ENCODE assay signal across 11 cellular contexts in the genomic region with DNA sequence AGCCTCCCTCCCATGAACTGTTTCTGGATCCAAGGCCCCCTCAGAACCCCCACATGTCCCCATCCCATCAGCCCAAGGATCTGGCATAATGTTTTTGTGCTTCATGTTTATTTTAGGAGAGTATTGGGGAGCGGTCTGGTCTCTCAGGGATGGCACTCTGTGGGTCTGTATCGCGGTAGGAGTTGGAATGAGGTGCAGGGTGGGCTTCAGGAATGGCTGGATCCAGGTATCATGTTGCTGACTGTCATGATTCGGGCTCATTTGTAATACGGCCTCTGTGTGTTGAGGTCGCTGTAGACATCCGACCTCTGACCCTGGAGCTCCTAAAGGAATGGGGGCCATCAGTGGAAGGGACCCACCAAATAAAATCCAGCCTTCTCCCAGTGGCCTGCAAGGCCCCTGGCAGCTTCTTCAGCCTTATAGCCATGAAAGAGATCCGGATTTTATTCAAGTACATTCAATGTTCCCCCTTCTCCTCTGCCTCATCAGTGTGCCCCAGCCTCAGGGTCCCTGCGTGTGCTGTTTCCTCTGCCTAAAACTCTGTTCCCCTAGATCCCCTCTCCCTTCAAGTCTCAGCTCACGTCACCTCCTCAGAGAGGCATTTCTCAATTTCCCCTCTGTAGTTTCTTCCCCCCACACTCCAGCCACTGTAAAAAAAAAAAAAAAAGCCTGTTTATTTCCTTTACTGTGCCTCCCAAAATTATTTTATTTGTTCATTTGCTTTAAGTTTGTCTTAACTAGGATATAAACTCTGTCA. TPM values are rescaled to one million over a fixed set of nuclear protein-coding genes. Genes with fewer than 3 reads are reported as not detected.
A peak's percentile ranks its signal among the peaks of the same experiment; 100 is the strongest.
DNase-seq lines count a peak whose midpoint lies in the region; ATAC-seq and TF ChIP-seq lines count a peak whose summit lies in the region.
"Had no signal": no experiment of that assay in that cellular context is flagged by ENCODE, and none has a peak within 500 bp of the region (broad histone marks: within the 10 kb centered on the region; RNA-seq: fewer than 3 reads in every experiment).

No MANE protein-coding gene starts in this region.

- no peak overlapping the region for H3K9ac ChIP-seq in OCI-LY3 (ENCODE audit: low read length)

- H3K79me2 ChIP-seq in OCI-LY3 (ENCODE audit: low read length) = peaks cover 15% of the 10 kb centered on the region

- H3K4me2 ChIP-seq in OCI-LY3 (ENCODE audit: low read length) = peak overlapping the region; percentile 91; the same call in 1 of the 2 replicates

- H3K4me3 Mint-ChIP-seq in activated CD4-positive, alpha-beta T cell treated with anti-CD3 and anti-CD28 coated beads for 36 hours = no peak overlapping the region
- H3K4me3 Mint-ChIP-seq in stimulated activated memory B cell treated with anti-CD40 and anti-IgM and Interleukin-4, amounts not matched to agents 10 μg/mL and 1 μg/mL and 100 μg/mL, for 72 hours = peak overlapping the region; percentile 13

- no peak for TF ChIP-seq POLR2A in esophagus muscularis mucosa (IDR thresholded peaks at IDR 0.05; ENCODE audit: low read depth)

- POLR2A ChIA-PET in activated CD4-positive, alpha-beta T cell treated with anti-CD3 and anti-CD28 coated beads for 36 hours (lab: Charles Lee) = no interaction called here

- H4K20me1 ChIP-seq in OCI-LY3 (ENCODE audit: insufficient read depth, low read length) = no peaks in the 10 kb centered on the region

- H3K4me3 ChIP-seq in OCI-LY3 (ENCODE audit: low read length) (no peak overlapping the region), esophagus muscularis mucosa (no peak overlapping the region)

- no peaks in the 10 kb centered on the region for H3K36me3 ChIP-seq in OCI-LY3 (replicated peaks; ENCODE audit: low read depth, low read length)
- no peaks in the 10 kb centered on the region for H3K36me3 ChIP-seq in esophagus muscularis mucosa

- no peaks in the 10 kb centered on the region for H3K27me3 Mint-ChIP-seq in activated CD4-positive, alpha-beta T cell treated with anti-CD3 and anti-CD28 coated beads for 36 hours
- no peaks in the 10 kb centered on the region for H3K27me3 Mint-ChIP-seq in stimulated activated memory B cell treated with anti-CD40 and anti-IgM and Interleukin-4, amounts not matched to agents 10 μg/mL and 1 μg/mL and 100 μg/mL, for 72 hours

- no peaks in the 10 kb centered on the region for H3K9me3 Mint-ChIP-seq in activated CD4-positive, alpha-beta T cell treated with anti-CD3 and anti-CD28 coated beads for 36 hours (ENCODE audit: low read depth)
- no peaks in the 10 kb centered on the region for H3K9me3 Mint-ChIP-seq in stimulated activated memory B cell treated with anti-CD40 and anti-IgM and Interleukin-4, amounts not matched to agents 10 μg/mL and 1 μg/mL and 100 μg/mL, for 72 hours

- H3K27ac ChIP-seq in OCI-LY3 (ENCODE audit: low read length) (peak overlapping the region; percentile 32; the same call in 1 of the 2 replicates), esophagus muscularis mucosa (replicated peaks in 1 of 4) (peak overlapping the region; percentile 53 to 94 (median 75))

- intact Hi-C loops in activated CD4-positive, alpha-beta T cell treated with anti-CD3 and anti-CD28 coated beads for 36 hours (cut with DNase I, micrococcal nuclease) = no loop called here
- intact Hi-C loops in esophagus muscularis mucosa (cut with DNase I) = no loop called here

- peak overlapping the region; percentile 66 for H3K27ac Mint-ChIP-seq in activated CD4-positive, alpha-beta T cell treated with anti-CD3 and anti-CD28 coated beads for 36 hours
- H3K27ac Mint-ChIP-seq in stimulated activated memory B cell treated with anti-CD40 and anti-IgM and Interleukin-4, amounts not matched to agents 10 μg/mL and 1 μg/mL and 100 μg/mL, for 72 hours = peak overlapping the region; percentile 99

- H3K4me1 Mint-ChIP-seq in activated CD4-positive, alpha-beta T cell treated with anti-CD3 and anti-CD28 coated beads for 36 hours = peaks cover 51% of the 10 kb centered on the region
- H3K4me1 Mint-ChIP-seq in stimulated activated memory B cell treated with anti-CD40 and anti-IgM and Interleukin-4, amounts not matched to agents 10 μg/mL and 1 μg/mL and 100 μg/mL, for 72 hours = peaks cover 78% of the 10 kb centered on the region

- CTCF ChIA-PET in activated CD4-positive, alpha-beta T cell treated with anti-CD3 and anti-CD28 coated beads for 36 hours (lab: Charles Lee) = interaction anchor here (0.6 to 1.1 kb wide), 2 partner anchors 26 to 34 kb away, joined by 3 read pairs; no protein-coding TSS in a partner anchor

- peaks cover 55% of the 10 kb centered on the region for H3K4me1 ChIP-seq in OCI-LY3 (ENCODE audit: low read length)
- H3K4me1 ChIP-seq in esophagus muscularis mucosa = peaks cover 4 to 48% (median 42%) of the 10 kb centered on the region in 4 donors

- TF ChIP-seq CTCF in OCI-LY3 (IDR thresholded peaks at IDR 0.05; ENCODE audit: low read depth, low read length) (no peak), esophagus muscularis mucosa (IDR thresholded peaks at IDR 0.05) (no peak), omental fat pad (IDR thresholded peaks at IDR 0.05) (no peak)

- no peak overlapping the region for H2AFZ ChIP-seq in OCI-LY3 (ENCODE audit: low read depth, low read length)

- H3K36me3 Mint-ChIP-seq in activated CD4-positive, alpha-beta T cell treated with anti-CD3 and anti-CD28 coated beads for 36 hours (ENCODE audit: low read depth) = peaks cover 4% of the 10 kb centered on the region
- peaks cover 8% of the 10 kb centered on the region for H3K36me3 Mint-ChIP-seq in stimulated activated memory B cell treated with anti-CD40 and anti-IgM and Interleukin-4, amounts not matched to agents 10 μg/mL and 1 μg/mL and 100 μg/mL, for 72 hours

- WGBS in esophagus muscularis mucosa = 89% methylated on average over 7 of the region's 10 CpGs

- no peak for DNase-seq in activated CD4-positive, alpha-beta T cell treated with anti-CD3 and anti-CD28 coated beads for 36 hours
- no peak for DNase-seq in activated CD4-positive, alpha-beta T cell treated with anti-CD3 and anti-CD28 coated beads, Interleukin-2, amount 50 U/mL, for 4 hours
- DNase-seq in esophagus muscularis mucosa (ENCODE audit: extremely low spot score) = no peak
- no peak for DNase-seq in HCEC 1CT
- no peak for DNase-seq in omental fat pad (ENCODE audit: low spot score)
- DNase-seq: NCI-H1105 treated with DMSO at 0.1 percent for 48 hours had no signal

- H3K9me3 ChIP-seq in OCI-LY3 (ENCODE audit: insufficient read depth, low read length) (no peaks in the 10 kb centered on the region), esophagus muscularis mucosa (no peaks in the 10 kb centered on the region)
- H3K9me3 ChIP-seq: A549 had no signal

- TF ChIP-seq EP300 in esophagus muscularis mucosa (IDR thresholded peaks at IDR 0.05) = no peak

- ATAC-seq in activated CD4-positive, alpha-beta T cell treated with anti-CD3 and anti-CD28 coated beads for 36 hours = no peak
- no peak for ATAC-seq in stimulated activated memory B cell treated with anti-CD40 and anti-IgM and Interleukin-4, amounts not matched to agents 10 μg/mL and 1 μg/mL and 100 μg/mL, for 72 hours
- ATAC-seq in GM21360 (IDR thresholded peaks at IDR 0.05; ENCODE audit: unreplicated experiment) = no peak
- ATAC-seq in omental fat pad (ENCODE audit: low FRiP score) = no peak

- H3K27me3 ChIP-seq in OCI-LY3 (ENCODE audit: low read depth, low read length) = no peaks in the 10 kb centered on the region
- H3K27me3 ChIP-seq in esophagus muscularis mucosa = no peaks in the 10 kb centered on the region

RNA-seq across cellular contexts. Expression of gene HCST, which starts 2.2 kb away (rescaled TPM):
- 10 to 100 TPM; 27.0 to 32.7 TPM for total RNA-seq in activated CD4-positive, alpha-beta T cell treated with anti-CD3 and anti-CD28 coated beads for 36 hours
- total RNA-seq in esophagus muscularis mucosa = 10 to 100 TPM in 1 of 4 donors, 1 to 10 TPM in 1, not detected in 2; 3.7 to 14.6 TPM
- total RNA-seq in omental fat pad = 10 to 100 TPM in 2 of 4 donors, 1 to 10 TPM in 2; 7.6 to 57.0 (median 13.3) TPM
- total RNA-seq: occipital lobe had no signal

RNA-seq across cellular contexts. Expression of gene TYROBP, which starts 3.6 kb away (rescaled TPM):
- total RNA-seq in activated CD4-positive, alpha-beta T cell treated with anti-CD3 and anti-CD28 coated beads for 36 hours = not detected
- total RNA-seq in esophagus muscularis mucosa (100 to 1,000 TPM in 1 of 4 donors, 10 to 100 TPM in 3; 47.1 to 145 (median 50.7) TPM), omental fat pad (100 to 1,000 TPM; 171 to 490 (median 280) TPM)

RNA-seq across cellular contexts. Expression of gene NFKBID, which starts 4.2 kb away (rescaled TPM):
- total RNA-seq in activated CD4-positive, alpha-beta T cell treated with anti-CD3 and anti-CD28 coated beads for 36 hours = 10 to 100 TPM; 60.1 TPM
- total RNA-seq in esophagus muscularis mucosa (1 to 10 TPM; 2.5 to 6.2 (median 5.3) TPM), omental fat pad (10 to 100 TPM in 3 of 4 donors, 1 to 10 TPM in 1; 7.4 to 52.7 (median 15.5) TPM)

RNA-seq across cellular contexts. Expression of gene LRFN3, which starts 31.7 kb away (rescaled TPM):
- total RNA-seq in activated CD4-positive, alpha-beta T cell treated with anti-CD3 and anti-CD28 coated beads for 36 hours = 1 to 10 TPM; 7.8 to 8.3 TPM
- total RNA-seq in esophagus muscularis mucosa (10 to 100 TPM in 3 of 4 donors, 1 to 10 TPM in 1; 7.5 to 22.6 (median 15.3) TPM), omental fat pad (1 to 10 TPM; 3.2 to 8.7 (median 5.3) TPM)

RNA-seq across cellular contexts. Expression of gene APLP1, which starts 36.1 kb away (rescaled TPM):
- total RNA-seq in activated CD4-positive, alpha-beta T cell treated with anti-CD3 and anti-CD28 coated beads for 36 hours = 1 to 10 TPM; 2.3 to 3.0 TPM
- total RNA-seq in esophagus muscularis mucosa (10 to 100 TPM in 2 of 4 donors, 1 to 10 TPM in 2; 4.6 to 14.6 (median 8.8) TPM), omental fat pad (10 to 100 TPM in 1 of 4 donors, 1 to 10 TPM in 3; 1.1 to 10.1 (median 2.3) TPM)

Comparison
In these comparisons a context has a peak if more than half of its experiments do, and no peak if none do; other contexts are left out.
1. RNA of gene TYROBP, which starts 3.6 kb away (total RNA-seq): 171 to 490 TPM in omental fat pad and 47.1 to 145 TPM in esophagus muscularis mucosa; not detected in activated CD4-positive, alpha-beta T cell treated with anti-CD3 and anti-CD28 coated beads for 36 hours; every median in the first group is over 10 times any median in the second.